Comparison of ENCODE assay signal across 9 cellular contexts in the genomic region with DNA sequence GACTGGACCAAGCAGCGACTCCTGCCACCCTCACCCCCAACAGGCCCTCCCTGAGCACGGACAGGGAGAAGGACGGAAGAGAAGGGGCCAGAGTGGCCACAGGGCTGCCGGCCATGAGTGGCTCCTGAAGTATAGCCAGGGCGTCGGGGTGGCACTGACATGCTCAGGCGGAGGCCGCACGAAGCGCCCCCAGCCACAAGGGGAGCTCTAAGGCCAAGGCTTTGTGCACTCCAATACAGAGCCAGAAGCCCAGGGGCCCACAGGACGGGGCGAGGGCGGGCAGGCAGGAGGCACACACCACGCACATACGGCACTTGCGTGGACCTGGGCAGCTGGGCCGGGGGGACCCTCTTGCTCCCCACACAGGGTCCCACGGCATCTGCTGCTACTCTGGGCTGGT. TPM values are rescaled to one million over a fixed set of nuclear protein-coding genes. Genes with fewer than 3 reads are reported as not detected.
DNase-seq lines count a peak whose midpoint lies in the region; ATAC-seq and TF ChIP-seq lines count a peak whose summit lies in the region.
"Had no signal": no experiment of that assay in that cellular context is flagged by ENCODE, and none has a peak within 500 bp of the region (broad histone marks: within the 10 kb centered on the region; RNA-seq: fewer than 3 reads in every experiment).

No MANE protein-coding gene starts in this region.

- in situ Hi-C loops in SK-MEL-5 (cut with HindIII; ENCODE audit: low pct_unique_long_range_greater_than_20kb, low sequenced_read_pairs): no loop called here

- H3K4me1 Mint-ChIP-seq in stimulated activated naive CD8-positive, alpha-beta T cell treated with anti-CD3 and anti-CD28 coated beads, Interleukin-15, amount 100 ng/mL, for 72 hours: peaks cover 8% of the 10 kb centered on the region

- H3K4me3 ChIP-seq in right atrium auricular region: no peak overlapping the region
- H3K4me3 ChIP-seq: heart right ventricle had no signal

- no peak overlapping the region for H3K27ac Mint-ChIP-seq in stimulated activated naive CD8-positive, alpha-beta T cell treated with anti-CD3 and anti-CD28 coated beads, Interleukin-15, amount 100 ng/mL, for 72 hours

- no peak overlapping the region for H3K4me3 Mint-ChIP-seq in stimulated activated naive CD8-positive, alpha-beta T cell treated with anti-CD3 and anti-CD28 coated beads, Interleukin-15, amount 100 ng/mL, for 72 hours

- peak in 1 of 2 donors; percentile 20 for TF ChIP-seq CTCF in right atrium auricular region (IDR thresholded peaks at IDR 0.05)
- peak; percentile 51 for TF ChIP-seq CTCF in foreskin keratinocyte (conservative IDR thresholded peaks at IDR 0.05)

- DNase-seq in Right ventricle myocardium superior (peak; percentile 43), right atrium auricular region (ENCODE audit: low spot score) (no peak), SK-MEL-5 (ENCODE audit: low read depth, low spot score) (peak; percentile 17), foreskin keratinocyte (no peak), NCI-H526 treated with DMSO at 0.1 percent for 48 hours (lab: John Stamatoyannopoulos, UW) (no peak), NCI-H1092 treated with DMSO at 0.1 percent for 48 hours (lab: John Stamatoyannopoulos, UW) (no peak)
- peak in 1 of 2 donors; percentile 48 for DNase-seq in stimulated activated naive CD8-positive, alpha-beta T cell treated with anti-CD3 and anti-CD28 coated beads, Interleukin-15, amount 100 ng/mL, for 72 hours
- DNase-seq: heart right ventricle had no signal

- H3K9me3 Mint-ChIP-seq in stimulated activated naive CD8-positive, alpha-beta T cell treated with anti-CD3 and anti-CD28 coated beads, Interleukin-15, amount 100 ng/mL, for 72 hours: no peaks in the 10 kb centered on the region

- H3K9me3 ChIP-seq in right atrium auricular region: no peaks in the 10 kb centered on the region
- H3K9me3 ChIP-seq: heart right ventricle had no signal

- peaks cover 0 to 37% of the 10 kb centered on the region in 2 donors for H3K4me1 ChIP-seq in right atrium auricular region
- no peaks in the 10 kb centered on the region for H3K4me1 ChIP-seq in foreskin keratinocyte

- H3K27me3 ChIP-seq in right atrium auricular region (no peaks in the 10 kb centered on the region), foreskin keratinocyte (no peaks in the 10 kb centered on the region)
- H3K27me3 ChIP-seq: heart right ventricle had no signal

- H3K27me3 Mint-ChIP-seq in stimulated activated naive CD8-positive, alpha-beta T cell treated with anti-CD3 and anti-CD28 coated beads, Interleukin-15, amount 100 ng/mL, for 72 hours: no peaks in the 10 kb centered on the region

- intact Hi-C loops in Right ventricle myocardium superior (cut with DNase I): no loop called here

- H3K27ac ChIP-seq in right atrium auricular region (no peak overlapping the region), foreskin keratinocyte (no peak overlapping the region)

- peaks cover 36% of the 10 kb centered on the region for H3K36me3 ChIP-seq in right atrium auricular region

- ATAC-seq in Right ventricle myocardium superior (ENCODE audit: poor library complexity) (peak; percentile 3), foreskin keratinocyte (peak; percentile 57), GM21447 (IDR thresholded peaks at IDR 0.05; ENCODE audit: unreplicated experiment) (no peak)
- ATAC-seq in stimulated activated naive CD8-positive, alpha-beta T cell treated with anti-CD3 and anti-CD28 coated beads, Interleukin-15, amount 100 ng/mL, for 72 hours: peak; percentile 72

RNA-seq across cellular contexts. Expression of a gene that starts 52.0 kb away (rescaled TPM):
- total RNA-seq in Right ventricle myocardium superior (67.6 TPM), right atrium auricular region (10 to 100 TPM; 40.9 to 82.3 TPM), foreskin keratinocyte (0.32 and 0.65 TPM in 2 replicates)
- total RNA-seq in SK-MEL-5 (2014; rRNA removed; shearing (Covaris generic)): 1.5 and 2.5 TPM in 2 replicates
- 11.0 and 13.6 TPM in 2 replicates for polyA plus RNA-seq in SK-MEL-5 (2015; cell fraction: cytosol; rRNA removed)
- polyA plus RNA-seq in SK-MEL-5 (2015; cell fraction: nucleus; rRNA removed): 4.3 and 12.5 TPM in 2 replicates
- 0.22 and 0.32 TPM in 2 replicates for polyA plus RNA-seq in foreskin keratinocyte

Comparison
In these comparisons a context has a peak if more than half of its experiments do, and no peak if none do; other contexts are left out.
1. DNase-seq: peak in Right ventricle myocardium superior (single experiment) and SK-MEL-5 (single experiment); none in right atrium auricular region (single experiment), foreskin keratinocyte (0 of 2), NCI-H526 treated with DMSO at 0.1 percent for 48 hours (single experiment) and NCI-H1092 treated with DMSO at 0.1 percent for 48 hours (single experiment).
2. RNA of a gene that starts 52.0 kb away (total RNA-seq): 40.9 to 82.3 TPM in right atrium auricular region and 67.6 TPM in Right ventricle myocardium superior (single experiment); 1.5 to 2.5 TPM in SK-MEL-5 and 0.32 to 0.65 TPM in foreskin keratinocyte; every median in the first group is over 10 times any median in the second.